Comparison of ENCODE assay signal across 1 cellular context in the genomic region with DNA sequence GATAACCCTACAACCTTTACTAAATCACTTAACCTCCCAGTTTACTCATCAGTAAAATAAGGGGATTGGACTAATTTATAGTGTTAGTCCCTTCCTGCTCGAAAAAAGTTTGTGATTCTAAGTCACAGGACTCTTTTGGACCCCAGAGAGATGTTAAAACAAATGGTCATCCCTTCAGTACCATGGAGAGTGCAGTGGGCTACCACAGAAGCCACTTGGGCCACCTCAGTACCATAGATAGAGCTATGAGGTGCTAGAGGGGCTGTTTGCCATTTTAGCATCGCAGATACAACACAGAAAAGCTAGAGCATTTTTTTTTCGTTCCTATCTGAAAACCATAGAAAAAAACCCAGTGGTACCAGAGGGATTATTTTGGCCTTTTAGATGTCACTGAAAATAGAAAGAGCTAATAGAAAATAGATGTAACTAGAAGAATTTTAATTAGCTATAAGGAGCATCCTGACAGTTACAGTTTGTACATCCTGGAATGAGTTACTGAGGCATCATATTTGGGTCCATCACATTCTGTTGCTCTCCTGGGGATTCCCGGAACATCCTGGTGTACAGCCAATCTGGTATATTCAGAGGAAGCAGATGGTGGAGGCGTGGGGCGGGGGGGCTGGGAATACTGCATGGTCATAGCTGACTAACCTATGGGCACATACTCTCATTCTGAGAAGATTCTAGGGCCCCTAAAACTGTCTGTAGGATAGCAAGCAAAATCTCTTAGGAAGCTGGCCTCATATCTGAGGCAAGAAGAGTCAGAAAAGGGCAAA.
TF ChIP-seq lines count a peak whose summit lies in the region.

No MANE protein-coding gene starts in this region.

TF ChIP-seq in endothelial cell of umbilical vein, 7 proteins besides CTCF, POLR2A, EP300 and RAD21:
- TF ChIP-seq POLR2AphosphoS5 (IDR thresholded peaks at IDR 0.05; ENCODE audit: insufficient read depth, low read depth, low read length) (no peak), JUN (IDR thresholded peaks at IDR 0.05; ENCODE audit: borderline replicate concordance, insufficient read depth, insufficient read length, low read depth) (no peak), MAX (IDR thresholded peaks at IDR 0.05; ENCODE audit: insufficient read depth, insufficient read length) (no peak), EZH2 (IDR thresholded peaks at IDR 0.05; ENCODE audit: borderline replicate concordance, low read depth, low read length, severe bottlenecking) (no peak), MYC (IDR thresholded peaks at IDR 0.05; ENCODE audit: low read depth, low read length) (no peak), FOS (IDR thresholded peaks at IDR 0.05; ENCODE audit: borderline replicate concordance, insufficient read depth, low read length) (no peak), GATA2 (IDR thresholded peaks at IDR 0.05; ENCODE audit: insufficient read depth, insufficient read length, low read depth, low read length) (no peak)
